In the genomic region with DNA sequence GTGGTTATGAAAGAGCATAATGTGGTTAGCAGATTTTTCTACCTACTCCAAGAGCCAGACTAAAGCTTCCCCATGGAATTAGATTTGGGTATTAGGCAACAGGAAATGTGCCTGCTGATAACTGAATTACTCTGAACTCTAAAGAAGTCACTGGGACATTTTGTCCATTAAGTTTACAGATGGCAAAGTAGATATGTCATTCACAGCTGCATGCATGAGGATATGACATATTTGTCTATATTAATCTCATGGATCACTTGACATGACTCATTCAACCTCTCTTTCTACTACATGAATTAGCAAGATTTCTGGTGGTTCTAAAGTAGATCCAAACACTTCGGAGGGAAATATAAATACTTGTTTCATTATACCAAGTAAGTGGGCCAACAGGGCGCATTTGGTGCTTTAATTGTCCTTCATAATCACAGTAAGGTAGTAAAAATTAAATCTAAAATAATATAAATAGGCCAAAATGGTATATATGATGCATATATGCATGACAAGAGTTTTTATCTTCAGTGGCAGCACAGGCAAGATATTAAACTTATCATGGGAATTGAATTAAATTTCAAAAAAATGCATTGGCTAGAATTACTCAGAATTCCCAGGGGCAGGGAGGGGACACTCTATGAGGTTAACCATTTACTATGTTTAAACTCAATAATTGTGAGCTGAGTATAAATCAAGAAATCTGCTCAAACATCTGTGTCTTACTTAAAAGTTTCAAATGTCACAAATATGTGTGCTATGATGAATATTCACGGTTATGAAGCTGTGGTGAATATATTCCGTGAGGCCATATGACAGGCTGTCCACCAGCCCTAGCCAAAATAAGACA, we compare ENCODE assay signal across 9 cellular contexts.
A peak's percentile ranks its signal among the peaks of the same experiment; 100 is the strongest.
DNase-seq lines count a peak whose midpoint lies in the region; ATAC-seq, FAIRE-seq and TF ChIP-seq lines count a peak whose summit lies in the region.
"Had no signal": no experiment of that assay in that cellular context is flagged by ENCODE, and none has a peak within 500 bp of the region (broad histone marks: within the 10 kb centered on the region; RNA-seq: fewer than 3 reads in every experiment).

No MANE protein-coding gene starts in this region.

- no peaks in the 10 kb centered on the region for H3K36me3 ChIP-seq in K562 (ENCODE audit: control insufficient read depth, insufficient read depth, low read length)
- no peaks in the 10 kb centered on the region for H3K36me3 ChIP-seq in H7 (replicated peaks; ENCODE audit: control insufficient read depth, insufficient read depth, low read length)

- H2AFZ ChIP-seq in K562 (ENCODE audit: low read depth, low read length): no peak overlapping the region

- intact Hi-C loops in K562 (cut with micrococcal nuclease): loop anchor here (2.0 kb wide), 1 partner anchor 90 kb away; no protein-coding TSS in a partner anchor

- H3K27me3 ChIP-seq in K562 (ENCODE audit: control insufficient read depth in 2 of 2, insufficient read depth in 2 of 2, low read length in 2 of 2) (no peaks in the 10 kb centered on the region), H7 (ENCODE audit: control insufficient read depth, insufficient read depth, low read length) (no peaks in the 10 kb centered on the region)

- no peaks in the 10 kb centered on the region for H3K9me3 ChIP-seq in K562 (replicated peaks; ENCODE audit: control insufficient read depth, insufficient read depth, low read depth, low read length)

- peak; percentile 31 to 39; a peak in 1 of 4 replicates for TF ChIP-seq RAD21 in K562 (CRISPR knock-in tag; conservative IDR thresholded peaks at IDR 0.05 in 1 of 2, IDR thresholded peaks at IDR 0.05 in 1 of 2)

- H3K27ac ChIP-seq in K562 (ENCODE audit: extremely low read depth, low read depth, low read length): peak overlapping the region; percentile 73

- in situ Hi-C loops in K562 (cut with MboI): no loop called here

- 19% methylated on average over 4 of the region's 4 CpGs for WGBS in K562 (ENCODE audit: insufficient coverage, low coverage, missing lambda C conversion rate)

- H3K4me3 ChIP-seq in K562: no peak overlapping the region
- no peak overlapping the region for H3K4me3 ChIP-seq in H7 (ENCODE audit: insufficient read depth, low read depth, low read length)

- BruUV-seq in K562 (replicated peaks; lab: Mats Ljungman, UMichigan): no TSS peak

- H3K4me1 ChIP-seq in K562 (replicated peaks in 1 of 2; ENCODE audit: control insufficient read depth in 2 of 2, insufficient read depth in 2 of 2, low read length in 2 of 2): peaks cover 0 to 9% of the 10 kb centered on the region in 2 experiments; a peak in 3 of 5 replicates

- no peaks in the 10 kb centered on the region for H3K9me1 ChIP-seq in K562 (ENCODE audit: control insufficient read depth, insufficient read depth, low read length)

- no peak overlapping the region; the same call in 1 of the 2 replicates for H3K4me2 ChIP-seq in K562 (ENCODE audit: insufficient read depth, low read length)

- CTCF ChIA-PET in K562 (lab: Yijun Ruan, JAX; ENCODE audit: low intra/inter-chr PET ratio): no interaction called here

- no peak overlapping the region for H3K9ac ChIP-seq in K562 (ENCODE audit: insufficient read depth in 1 of 2, low read depth in 2 of 2, low read length in 2 of 2)

- TF ChIP-seq POLR2A in K562 (conservative IDR thresholded peaks at IDR 0.05): no peak

- FAIRE-seq in K562 (lab: Jason Lieb, UNC): peak; percentile 90
- FAIRE-seq: D721Med had no signal

- no peaks in the 10 kb centered on the region for H3K79me2 ChIP-seq in K562 (ENCODE audit: control insufficient read depth, insufficient read depth, low read length)

- no peak for TF ChIP-seq CTCF in K562 (IDR thresholded peaks at IDR 0.05 in 2 of 3, conservative IDR thresholded peaks at IDR 0.05 in 1 of 3; ENCODE audit: insufficient read depth in 2 of 3, low read depth in 1 of 3, low read length in 3 of 3)

- TF ChIP-seq EP300 in K562 (IDR thresholded peaks at IDR 0.05; ENCODE audit: low read length): peak; percentile 99

- peak; percentile 46 for DNase-seq in AG08395 (ENCODE audit: low spot score)
- DNase-seq in M059J (ENCODE audit: low read depth): peak; percentile 97
- peak; percentile 40 to 88 (median 62) for DNase-seq in K562 (ENCODE audit: extremely low read depth in 1 of 4, low spot score in 3 of 4)
- DNase-seq in kidney tubule cell (ENCODE audit: low spot score): peak; percentile 70
- no peak for DNase-seq in H7
- no peak for DNase-seq in NCI-H510A treated with DMSO at 0.1 percent for 48 hours (lab: John Stamatoyannopoulos, UW)
- DNase-seq in occipital lobe (lab: John Stamatoyannopoulos, UW): no peak
- no peak for DNase-seq in SIG-M5 treated with dmso at 0.1 percent for 504 hours (lab: John Stamatoyannopoulos, UW; ENCODE audit: unreplicated experiment)

- ATAC-seq in K562: peak; percentile 95

- no peaks in the 10 kb centered on the region for H4K20me1 ChIP-seq in K562 (replicated peaks; ENCODE audit: control insufficient read depth, insufficient read depth, low read length)

- POLR2A ChIA-PET in K562 (lab: Yijun Ruan, JAX): interaction anchor here (0.8 to 1.6 kb wide), 5 partner anchors 8 to 342 kb away, joined by 3 to 6 read pairs (median 4); no protein-coding TSS in a partner anchor

TF ChIP-seq in K562, 482 proteins besides CTCF, POLR2A, EP300 and RAD21 (continues in another document):
- TF ChIP-seq TRIM24 (IDR thresholded peaks at IDR 0.05): peak; percentile 99
- TF ChIP-seq ZBTB17 (CRISPR knock-in tag; IDR thresholded peaks at IDR 0.05): peak; percentile 68
- TF ChIP-seq BRD9 (IDR thresholded peaks at IDR 0.05; ENCODE audit: low read depth, partially characterized antibody): peak; percentile 89
- TF ChIP-seq HMGN3 (IDR thresholded peaks at IDR 0.05; ENCODE audit: borderline replicate concordance, extremely low read depth, insufficient read length, low read depth, low read length): peak; percentile 64
- TF ChIP-seq, protein P1, sequence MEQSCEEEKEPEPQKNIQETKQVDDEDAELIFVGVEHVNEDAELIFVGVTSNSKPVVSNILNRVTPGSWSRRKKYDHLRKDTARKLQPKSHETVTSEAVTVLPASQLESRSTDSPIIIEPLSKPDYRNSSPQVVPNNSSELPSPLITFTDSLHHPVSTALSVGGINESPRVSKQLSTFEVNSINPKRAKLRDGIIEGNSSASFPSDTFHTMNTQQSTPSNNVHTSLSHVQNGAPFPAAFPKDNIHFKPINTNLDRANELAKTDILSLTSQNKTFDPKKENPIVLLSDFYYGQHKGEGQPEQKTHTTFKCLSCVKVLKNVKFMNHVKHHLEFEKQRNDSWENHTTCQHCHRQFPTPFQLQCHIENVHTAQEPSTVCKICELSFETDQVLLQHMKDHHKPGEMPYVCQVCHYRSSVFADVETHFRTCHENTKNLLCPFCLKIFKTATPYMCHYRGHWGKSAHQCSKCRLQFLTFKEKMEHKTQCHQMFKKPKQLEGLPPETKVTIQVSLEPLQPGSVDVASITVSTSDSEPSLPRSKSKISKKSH (CRISPR knock-in tag; IDR thresholded peaks at IDR 0.05): no peak
- no peak for TF ChIP-seq SRSF1 (IDR thresholded peaks at IDR 0.05; ENCODE audit: low read depth, low read length)
- no peak for TF ChIP-seq CREBBP (IDR thresholded peaks at IDR 0.05; ENCODE audit: low read depth, low read length)
- TF ChIP-seq HNRNPH1 (optimal IDR thresholded peaks at IDR 0.05; ENCODE audit: low read depth, low read length): no peak
- TF ChIP-seq, protein P2, sequence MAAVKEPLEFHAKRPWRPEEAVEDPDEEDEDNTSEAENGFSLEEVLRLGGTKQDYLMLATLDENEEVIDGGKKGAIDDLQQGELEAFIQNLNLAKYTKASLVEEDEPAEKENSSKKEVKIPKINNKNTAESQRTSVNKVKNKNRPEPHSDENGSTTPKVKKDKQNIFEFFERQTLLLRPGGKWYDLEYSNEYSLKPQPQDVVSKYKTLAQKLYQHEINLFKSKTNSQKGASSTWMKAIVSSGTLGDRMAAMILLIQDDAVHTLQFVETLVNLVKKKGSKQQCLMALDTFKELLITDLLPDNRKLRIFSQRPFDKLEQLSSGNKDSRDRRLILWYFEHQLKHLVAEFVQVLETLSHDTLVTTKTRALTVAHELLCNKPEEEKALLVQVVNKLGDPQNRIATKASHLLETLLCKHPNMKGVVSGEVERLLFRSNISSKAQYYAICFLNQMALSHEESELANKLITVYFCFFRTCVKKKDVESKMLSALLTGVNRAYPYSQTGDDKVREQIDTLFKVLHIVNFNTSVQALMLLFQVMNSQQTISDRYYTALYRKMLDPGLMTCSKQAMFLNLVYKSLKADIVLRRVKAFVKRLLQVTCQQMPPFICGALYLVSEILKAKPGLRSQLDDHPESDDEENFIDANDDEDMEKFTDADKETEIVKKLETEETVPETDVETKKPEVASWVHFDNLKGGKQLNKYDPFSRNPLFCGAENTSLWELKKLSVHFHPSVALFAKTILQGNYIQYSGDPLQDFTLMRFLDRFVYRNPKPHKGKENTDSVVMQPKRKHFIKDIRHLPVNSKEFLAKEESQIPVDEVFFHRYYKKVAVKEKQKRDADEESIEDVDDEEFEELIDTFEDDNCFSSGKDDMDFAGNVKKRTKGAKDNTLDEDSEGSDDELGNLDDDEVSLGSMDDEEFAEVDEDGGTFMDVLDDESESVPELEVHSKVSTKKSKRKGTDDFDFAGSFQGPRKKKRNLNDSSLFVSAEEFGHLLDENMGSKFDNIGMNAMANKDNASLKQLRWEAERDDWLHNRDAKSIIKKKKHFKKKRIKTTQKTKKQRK (IDR thresholded peaks at IDR 0.05; ENCODE audit: borderline replicate concordance, low read depth, low read length): no peak
- TF ChIP-seq, protein P3, sequence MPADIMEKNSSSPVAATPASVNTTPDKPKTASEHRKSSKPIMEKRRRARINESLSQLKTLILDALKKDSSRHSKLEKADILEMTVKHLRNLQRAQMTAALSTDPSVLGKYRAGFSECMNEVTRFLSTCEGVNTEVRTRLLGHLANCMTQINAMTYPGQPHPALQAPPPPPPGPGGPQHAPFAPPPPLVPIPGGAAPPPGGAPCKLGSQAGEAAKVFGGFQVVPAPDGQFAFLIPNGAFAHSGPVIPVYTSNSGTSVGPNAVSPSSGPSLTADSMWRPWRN (IDR thresholded peaks at IDR 0.05; ENCODE audit: low read depth): peak; percentile 93
- peak; percentile 60; the same call in 1 of the 2 replicates for TF ChIP-seq MAFF (IDR thresholded peaks at IDR 0.05; ENCODE audit: low read length)
- TF ChIP-seq, protein P4, sequence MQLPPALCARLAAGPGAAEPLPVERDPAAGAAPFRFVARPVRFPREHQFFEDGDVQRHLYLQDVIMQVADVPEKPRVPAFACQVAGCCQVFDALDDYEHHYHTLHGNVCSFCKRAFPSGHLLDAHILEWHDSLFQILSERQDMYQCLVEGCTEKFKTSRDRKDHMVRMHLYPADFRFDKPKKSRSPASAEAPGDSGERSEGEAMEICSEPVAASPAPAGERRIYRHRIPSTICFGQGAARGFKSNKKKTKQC (CRISPR knock-in tag; IDR thresholded peaks at IDR 0.05): no peak
- no peak for TF ChIP-seq SMARCB1 (IDR thresholded peaks at IDR 0.05; ENCODE audit: insufficient read length, low read depth)
- peak; percentile 99 for TF ChIP-seq CBFA2T3 (IDR thresholded peaks at IDR 0.05)

Comparison
In these comparisons a context has a peak if more than half of its experiments do, and no peak if none do; other contexts are left out.
1. DNase-seq: peak in AG08395 (single experiment), M059J (single experiment), K562 (4 of 4) and kidney tubule cell (single experiment); none in H7 (single experiment), NCI-H510A treated with DMSO at 0.1 percent for 48 hours (single experiment), occipital lobe (single experiment) and SIG-M5 treated with dmso at 0.1 percent for 504 hours (single experiment).